ENCODE assay signal across 8 cellular contexts in the genomic region with DNA sequence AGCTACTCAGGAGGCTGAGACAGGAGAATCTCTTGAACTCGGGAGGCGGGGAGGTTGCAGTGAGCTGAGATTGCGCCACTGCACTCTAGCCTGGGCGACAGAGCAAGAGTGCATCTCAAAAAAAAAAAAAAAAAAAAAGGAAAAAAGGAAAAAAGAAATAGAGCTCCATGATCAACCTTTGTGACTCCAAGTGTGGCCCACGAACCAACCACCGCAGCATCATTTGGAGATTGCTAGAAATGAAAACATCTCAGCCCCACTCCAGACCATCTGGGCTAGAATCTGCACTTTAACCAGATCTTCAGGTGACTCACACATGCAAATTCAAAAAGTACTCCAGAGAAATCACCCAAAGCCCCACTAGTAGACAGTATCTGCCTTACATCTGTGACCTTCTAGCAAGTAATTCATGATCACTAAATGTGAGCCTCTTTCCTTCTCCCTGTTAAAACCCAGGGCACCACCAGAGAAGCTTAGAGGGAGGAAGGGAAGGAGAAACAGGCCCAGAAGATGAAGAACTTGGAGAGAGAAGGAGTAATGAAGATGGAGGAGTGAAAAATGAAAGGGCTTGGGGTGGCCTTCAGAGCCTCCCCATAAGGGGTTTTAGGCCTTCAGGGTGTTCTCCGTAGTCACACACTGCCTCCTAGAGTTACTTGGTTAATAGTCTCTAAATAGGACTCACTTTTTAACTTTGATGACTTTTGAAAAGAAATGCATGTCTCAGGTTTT.
DNase-seq lines count a peak whose midpoint lies in the region; ATAC-seq and TF ChIP-seq lines count a peak whose summit lies in the region.

No MANE protein-coding gene starts in this region.

- H3K4me2 ChIP-seq in HCT116 (ENCODE audit: low read length) = no peak overlapping the region

- H3K36me3 Mint-ChIP-seq in T-helper 1 cell treated with Interleukin-12 subunit alpha and Interleukin-12 subunit beta and Interleukin-4 antibody, amounts not matched to agents 30 μg/mL and 1 μg/mL, for 36 hours (ENCODE audit: low read depth) = no peaks in the 10 kb centered on the region
- no peaks in the 10 kb centered on the region for H3K36me3 Mint-ChIP-seq in naive thymus-derived CD8-positive, alpha-beta T cell

- peak overlapping the region; percentile 87 for H3K27ac Mint-ChIP-seq in T-helper 1 cell treated with Interleukin-12 subunit alpha and Interleukin-12 subunit beta and Interleukin-4 antibody, amounts not matched to agents 30 μg/mL and 1 μg/mL, for 36 hours
- peak overlapping the region in 9 of 10 donors; percentile 33 to 91 (median 82) for H3K27ac Mint-ChIP-seq in naive thymus-derived CD8-positive, alpha-beta T cell

- no peak overlapping the region for H2AFZ ChIP-seq in HCT116 (ENCODE audit: low read depth, low read length, poor library complexity, severe bottlenecking)

- no peaks in the 10 kb centered on the region for H3K9me2 ChIP-seq in HCT116 (ENCODE audit: insufficient read depth)

- H3K36me3 ChIP-seq in HCT116 (ENCODE audit: control insufficient read depth in 1 of 2, insufficient read depth in 2 of 2, low read length in 2 of 2) = no peaks in the 10 kb centered on the region

- DNase-seq in ELR (ENCODE audit: low read depth) (peak; percentile 19), HCT116 (ENCODE audit: low read depth, low spot score) (no peak), dermis microvascular lymphatic vessel endothelial cell (ENCODE audit: low read depth in 2 of 2) (peak; percentile 24 to 41), RWPE1 (ENCODE audit: low spot score) (no peak), NCI-H2081 treated with DMSO at 0.1 percent for 48 hours (lab: John Stamatoyannopoulos, UW) (no peak)
- DNase-seq in naive thymus-derived CD8-positive, alpha-beta T cell = peak in 9 of 10 donors; percentile 35 to 80 (median 62)

- no peaks in the 10 kb centered on the region for H3K27me3 ChIP-seq in HCT116 (ENCODE audit: insufficient read depth, low read length)

- no peak overlapping the region for H3K4me3 ChIP-seq in HCT116 (replicated peaks in 1 of 2; ENCODE audit: low read depth in 1 of 2, low read length in 2 of 2)

- H4K20me1 ChIP-seq in HCT116 (ENCODE audit: insufficient read depth) = no peaks in the 10 kb centered on the region

- no peaks in the 10 kb centered on the region for H3K9me3 Mint-ChIP-seq in T-helper 1 cell treated with Interleukin-12 subunit alpha and Interleukin-12 subunit beta and Interleukin-4 antibody, amounts not matched to agents 30 μg/mL and 1 μg/mL, for 36 hours
- H3K9me3 Mint-ChIP-seq in naive thymus-derived CD8-positive, alpha-beta T cell = no peaks in the 10 kb centered on the region

- no peak for TF ChIP-seq POLR2A in HCT116 (IDR thresholded peaks at IDR 0.05; ENCODE audit: borderline replicate concordance, extremely low read depth, insufficient read depth, insufficient read length)

- no peaks in the 10 kb centered on the region for H3K27me3 Mint-ChIP-seq in T-helper 1 cell treated with Interleukin-12 subunit alpha and Interleukin-12 subunit beta and Interleukin-4 antibody, amounts not matched to agents 30 μg/mL and 1 μg/mL, for 36 hours (ENCODE audit: low read depth)
- peaks cover 0 to under 1% (median 0%) of the 10 kb centered on the region in 5 donors for H3K27me3 Mint-ChIP-seq in naive thymus-derived CD8-positive, alpha-beta T cell

- peak; percentile 60; the same call in 1 of the 2 replicates for ATAC-seq in HCT116
- ATAC-seq in naive thymus-derived CD8-positive, alpha-beta T cell = peak; percentile 99 to 100
- no peak for ATAC-seq in GM19467 (IDR thresholded peaks at IDR 0.05; ENCODE audit: unreplicated experiment)

- peaks cover 8% of the 10 kb centered on the region for H3K4me1 Mint-ChIP-seq in T-helper 1 cell treated with Interleukin-12 subunit alpha and Interleukin-12 subunit beta and Interleukin-4 antibody, amounts not matched to agents 30 μg/mL and 1 μg/mL, for 36 hours (ENCODE audit: low read depth)
- H3K4me1 Mint-ChIP-seq in naive thymus-derived CD8-positive, alpha-beta T cell = peaks cover 4 to 11% (median 8%) of the 10 kb centered on the region in 4 donors

- no peaks in the 10 kb centered on the region for H3K79me2 ChIP-seq in HCT116 (ENCODE audit: insufficient read depth, low read length)

- peak; percentile 65 for TF ChIP-seq RAD21 in HCT116 (IDR thresholded peaks at IDR 0.05; ENCODE audit: low read depth)

- TF ChIP-seq CTCF in HCT116 (IDR thresholded peaks at IDR 0.05 in 2 of 3, conservative IDR thresholded peaks at IDR 0.05 in 1 of 3; ENCODE audit: borderline replicate concordance in 1 of 3, insufficient read depth in 1 of 3, low read depth in 2 of 3, low read length in 2 of 3) (peak; percentile 12 to 24 (median 23); a peak in 2 of 6 replicates), RWPE1 (conservative IDR thresholded peaks at IDR 0.05; ENCODE audit: low read depth) (no peak)

- CTCF ChIA-PET in HCT116 (lab: Charles Lee) (no interaction called here), RWPE1 (lab: Yijun Ruan, JAX) (no interaction called here)

- POLR2A ChIA-PET in HCT116 (lab: Charles Lee) (no interaction called here), RWPE1 (lab: Yijun Ruan, JAX; ENCODE audit: low non-redundant PET) (no interaction called here)
- POLR2A ChIA-PET in naive thymus-derived CD8-positive, alpha-beta T cell (lab: Charles Lee) = interaction anchor here (0.7 to 3.3 kb wide), 9 partner anchors 30 to 658 kb away, joined by 3 to 68 read pairs (median 3); partner anchors contain the start of gene KDM7A

- no peak overlapping the region for H3K27ac ChIP-seq in HCT116 (ENCODE audit: low read depth, low read length)
- no peak overlapping the region for H3K27ac ChIP-seq in RWPE1

- H3K9ac ChIP-seq in HCT116 (ENCODE audit: low read length) = no peak overlapping the region

- RAD21 ChIA-PET in HCT116 (lab: Charles Lee; ENCODE audit: low non-redundant PET in 1 of 2, low total read pairs in 2 of 2, uncharacterized antibody in 2 of 2, unreplicated experiment in 2 of 2) = no interaction called here

- no TSS peak for BruUV-seq in HCT116 (replicated peaks; lab: Mats Ljungman, UMichigan)

- no peaks in the 10 kb centered on the region for H3K9me3 ChIP-seq in HCT116 (ENCODE audit: control insufficient read depth in 1 of 2, insufficient read depth in 1 of 2, low read depth in 1 of 2, low read length in 2 of 2)

- H3K4me3 Mint-ChIP-seq in T-helper 1 cell treated with Interleukin-12 subunit alpha and Interleukin-12 subunit beta and Interleukin-4 antibody, amounts not matched to agents 30 μg/mL and 1 μg/mL, for 36 hours = no peak overlapping the region
- H3K4me3 Mint-ChIP-seq in naive thymus-derived CD8-positive, alpha-beta T cell = no peak overlapping the region

- intact Hi-C loops in HCT116 (cut with micrococcal nuclease) = no loop called here

- H3K4me1 ChIP-seq in HCT116 (ENCODE audit: control insufficient read depth in 1 of 2, insufficient read depth in 2 of 2, low read length in 2 of 2) = no peaks in the 10 kb centered on the region

TF ChIP-seq in HCT116, 20 proteins besides CTCF, POLR2A, EP300 and RAD21:
- TF ChIP-seq ZNF274 (IDR thresholded peaks at IDR 0.05; ENCODE audit: low read depth, low read length) (no peak), CEBPB (IDR thresholded peaks at IDR 0.05; ENCODE audit: low read depth) (no peak), CBX3 (IDR thresholded peaks at IDR 0.05; ENCODE audit: low read depth) (no peak), YY1 (IDR thresholded peaks at IDR 0.05; ENCODE audit: extremely low read depth, insufficient replicate concordance, low read depth, low read length) (no peak)

Comparison
In these comparisons a context has a peak if more than half of its experiments do, and no peak if none do; other contexts are left out.
1. DNase-seq: peak in ELR (single experiment), dermis microvascular lymphatic vessel endothelial cell (2 of 2) and naive thymus-derived CD8-positive, alpha-beta T cell (9 of 10); none in HCT116 (single experiment), RWPE1 (single experiment) and NCI-H2081 treated with DMSO at 0.1 percent for 48 hours (single experiment).